13 cellular contexts compared by ENCODE assay signal in genomic region chr22:19824197-19825015, GRCh38. TPM values are rescaled to one million over a fixed set of nuclear protein-coding genes. Genes with fewer than 3 reads are reported as not detected.
DNase-seq lines count a peak whose midpoint lies in the region; ATAC-seq and TF ChIP-seq lines count a peak whose summit lies in the region.
"Had no signal": no experiment of that assay in that cellular context is flagged by ENCODE, and none has a peak within 500 bp of the region (broad histone marks: within the 10 kb centered on the region; RNA-seq: fewer than 3 reads in every experiment).

No MANE protein-coding gene starts in this region.

- no peak overlapping the region for H3K4me2 ChIP-seq in GM23248 (ENCODE audit: unreplicated experiment)

- no peak overlapping the region for H2AFZ ChIP-seq in GM23248

- no peak for TF ChIP-seq CTCF in upper lobe of left lung (IDR thresholded peaks at IDR 0.05)

- H3K4me1 Mint-ChIP-seq in activated CD4-positive, alpha-beta T cell treated with anti-CD3 and anti-CD28 coated beads, Interleukin-2, amount 10 ng/mL, durations not matched to agents 7 days and 5 days = no peaks in the 10 kb centered on the region

- 78 to 82% methylated on average over 8 to 19 of the region's 19 CpGs for WGBS in upper lobe of left lung, 2 donors
- 88 to 91% methylated on average over 18 to 19 of the region's 19 CpGs for WGBS in GM23248 (ENCODE audit: low coverage in 1 of 2, low lambda C conversion rate in 2 of 2, missing lambda C conversion rate in 2 of 2), 2 experiments

- 0 out of 2 replicates have a peak, but pooled peaks cover 1% of the 10 kb centered on the region for H3K36me3 ChIP-seq in SJCRH30
- no peaks in the 10 kb centered on the region for H3K36me3 ChIP-seq in upper lobe of left lung
- no peaks in the 10 kb centered on the region for H3K36me3 ChIP-seq in GM23248 (ENCODE audit: low read depth)

- TF ChIP-seq EP300 in upper lobe of left lung (IDR thresholded peaks at IDR 0.05) = no peak

- H4K20me1 ChIP-seq in GM23248 (ENCODE audit: insufficient read depth) = no peaks in the 10 kb centered on the region

- H3K36me3 Mint-ChIP-seq in activated CD4-positive, alpha-beta T cell treated with anti-CD3 and anti-CD28 coated beads, Interleukin-2, amount 10 ng/mL, durations not matched to agents 7 days and 5 days (ENCODE audit: low read depth) = no peaks in the 10 kb centered on the region
- H3K36me3 Mint-ChIP-seq: natural killer cell treated with Interleukin-12 subunit alpha and Interleukin-12 subunit beta and Interleukin-15 and Interleukin-18, amount 100 ng/mL, for 72 hours had no signal

- peak; percentile 71 for ATAC-seq in left lobe of liver
- no peak for ATAC-seq in upper lobe of left lung (ENCODE audit: low FRiP score in 2 of 2)
- ATAC-seq: Panc1 had no signal

- no peak overlapping the region for H3K27ac Mint-ChIP-seq in activated CD4-positive, alpha-beta T cell treated with anti-CD3 and anti-CD28 coated beads, Interleukin-2, amount 10 ng/mL, durations not matched to agents 7 days and 5 days
- H3K27ac Mint-ChIP-seq: natural killer cell treated with Interleukin-12 subunit alpha and Interleukin-12 subunit beta and Interleukin-15 and Interleukin-18, amount 100 ng/mL, for 72 hours had no signal

- no peak overlapping the region for H3K4me3 ChIP-seq in SJCRH30
- no peak overlapping the region for H3K4me3 ChIP-seq in upper lobe of left lung
- H3K4me3 ChIP-seq in GM23248 = no peak overlapping the region
- H3K4me3 ChIP-seq: tibial artery had no signal

- H3K27me3 ChIP-seq in SJCRH30 (no peaks in the 10 kb centered on the region), upper lobe of left lung (no peaks in the 10 kb centered on the region), GM23248 (replicated peaks; ENCODE audit: insufficient read depth) (no peaks in the 10 kb centered on the region)
- H3K27me3 ChIP-seq: tibial artery had no signal

- H3F3A ChIP-seq in GM23248 (ENCODE audit: insufficient read depth) = no peaks in the 10 kb centered on the region

- no peak overlapping the region for H3K9ac ChIP-seq in GM23248

- in situ Hi-C loops in GM23248 (cut with MboI) = no loop called here

- H3K9me3 Mint-ChIP-seq in activated CD4-positive, alpha-beta T cell treated with anti-CD3 and anti-CD28 coated beads, Interleukin-2, amount 10 ng/mL, durations not matched to agents 7 days and 5 days = no peaks in the 10 kb centered on the region
- H3K9me3 Mint-ChIP-seq: natural killer cell treated with Interleukin-12 subunit alpha and Interleukin-12 subunit beta and Interleukin-15 and Interleukin-18, amount 100 ng/mL, for 72 hours had no signal

- H3K4me1 ChIP-seq in SJCRH30 = peaks cover 36% of the 10 kb centered on the region
- H3K4me1 ChIP-seq in upper lobe of left lung = peaks cover 0 to 16% (median 8%) of the 10 kb centered on the region in 4 donors
- H3K4me1 ChIP-seq in GM23248 (ENCODE audit: insufficient read depth) = no peaks in the 10 kb centered on the region

- H3K9me2 ChIP-seq in GM23248 (ENCODE audit: insufficient read depth) = no peaks in the 10 kb centered on the region

- no peak for TF ChIP-seq POLR2A in upper lobe of left lung (IDR thresholded peaks at IDR 0.05)

- 0 out of 2 replicates have a peak, but pooled peaks cover 4% of the 10 kb centered on the region for H3K79me2 ChIP-seq in GM23248 (ENCODE audit: insufficient read depth)

- no peaks in the 10 kb centered on the region for H3K9me3 ChIP-seq in SJCRH30 (replicated peaks)
- H3K9me3 ChIP-seq in upper lobe of left lung = no peaks in the 10 kb centered on the region
- no peaks in the 10 kb centered on the region for H3K9me3 ChIP-seq in GM23248 (ENCODE audit: low read depth)
- H3K9me3 ChIP-seq: tibial artery had no signal

- no peaks in the 10 kb centered on the region for H3K27me3 Mint-ChIP-seq in activated CD4-positive, alpha-beta T cell treated with anti-CD3 and anti-CD28 coated beads, Interleukin-2, amount 10 ng/mL, durations not matched to agents 7 days and 5 days
- H3K27me3 Mint-ChIP-seq: natural killer cell treated with Interleukin-12 subunit alpha and Interleukin-12 subunit beta and Interleukin-15 and Interleukin-18, amount 100 ng/mL, for 72 hours had no signal

- peak; percentile 4 for DNase-seq in activated CD4-positive, alpha-beta T cell treated with anti-CD3 and anti-CD28 coated beads, Interleukin-2, amount 10 ng/mL, durations not matched to agents 7 days and 5 days
- no peak for DNase-seq in activated CD4-positive, alpha-beta T cell treated with anti-CD3 and anti-CD28 coated beads for 4 hours
- DNase-seq in SJCRH30 (peak; percentile 72 to 80), left lobe of liver (ENCODE audit: low spot score) (peak; percentile 86), upper lobe of left lung (peak; percentile 21 to 86), Ammon's horn (ENCODE audit: low spot score) (no peak), NCI-H748 treated with DMSO at 0.1 percent for 48 hours (lab: John Stamatoyannopoulos, UW) (no peak), GM23248 (no peak)
- DNase-seq: Karpas-422, T1000 had no signal

- POLR2A ChIA-PET in activated CD4-positive, alpha-beta T cell treated with anti-CD3 and anti-CD28 coated beads, Interleukin-2, amount 10 ng/mL, durations not matched to agents 7 days and 5 days (lab: Charles Lee) = no interaction called here

- H3K4me3 Mint-ChIP-seq in activated CD4-positive, alpha-beta T cell treated with anti-CD3 and anti-CD28 coated beads, Interleukin-2, amount 10 ng/mL, durations not matched to agents 7 days and 5 days = no peak overlapping the region
- H3K4me3 Mint-ChIP-seq: natural killer cell treated with Interleukin-12 subunit alpha and Interleukin-12 subunit beta and Interleukin-15 and Interleukin-18, amount 100 ng/mL, for 72 hours had no signal

- H3K27ac ChIP-seq in SJCRH30 = no peak overlapping the region
- H3K27ac ChIP-seq in upper lobe of left lung = no peak overlapping the region
- no peak overlapping the region for H3K27ac ChIP-seq in GM23248
- H3K27ac ChIP-seq: tibial artery had no signal

- CTCF ChIA-PET in activated CD4-positive, alpha-beta T cell treated with anti-CD3 and anti-CD28 coated beads, Interleukin-2, amount 10 ng/mL, durations not matched to agents 7 days and 5 days (lab: Charles Lee) = no interaction called here

RNA-seq across cellular contexts. Expression of gene GNB1L, which starts 30.3 kb away (rescaled TPM):
- total RNA-seq in activated CD4-positive, alpha-beta T cell treated with anti-CD3 and anti-CD28 coated beads, Interleukin-2, amount 10 ng/mL, durations not matched to agents 7 days and 5 days = 1 to 10 TPM; 5.3 to 7.3 TPM
- 12.3 and 12.6 TPM in 2 replicates for total RNA-seq in SJCRH30 (2014; rRNA removed; shearing (Covaris generic))
- total RNA-seq in left lobe of liver (4.3 TPM), upper lobe of left lung (10 to 100 TPM in 1 of 6 donors, 1 to 10 TPM in 4, under 1 TPM in 1; 0.78 to 11.1 (median 6.8) TPM)
- 16.5 and 22.5 TPM in 2 replicates for total RNA-seq in GM23248 (2014; rRNA removed; shearing (Covaris generic))
- polyA plus RNA-seq in GM23248 (2016; fragmentation: Nextera tagmentation; extraction: Ambion mirVana) = 13.6 and 14.3 TPM in 2 replicates

RNA-seq across cellular contexts. Expression of gene RTL10, which starts 30.3 kb away (rescaled TPM):
- total RNA-seq in activated CD4-positive, alpha-beta T cell treated with anti-CD3 and anti-CD28 coated beads, Interleukin-2, amount 10 ng/mL, durations not matched to agents 7 days and 5 days = 10 to 100 TPM; 21.4 to 21.5 TPM
- total RNA-seq in SJCRH30 (2014; rRNA removed; shearing (Covaris generic)) = 16.2 and 19.1 TPM in 2 replicates
- 9.4 TPM for total RNA-seq in left lobe of liver
- 10 to 100 TPM; 16.4 to 27.4 (median 24.1) TPM for total RNA-seq in upper lobe of left lung
- total RNA-seq in GM23248 (2014; rRNA removed; shearing (Covaris generic)) = 11.9 and 14.2 TPM in 2 replicates
- polyA plus RNA-seq in GM23248 (2016; fragmentation: Nextera tagmentation; extraction: Ambion mirVana) = 22.8 and 23.8 TPM in 2 replicates

Comparison
In these comparisons a context has a peak if more than half of its experiments do, and no peak if none do; other contexts are left out.
1. DNase-seq: peak in activated CD4-positive, alpha-beta T cell treated with anti-CD3 and anti-CD28 coated beads, Interleukin-2, amount 10 ng/mL, durations not matched to agents 7 days and 5 days (single experiment), SJCRH30 (2 of 2), left lobe of liver (single experiment) and upper lobe of left lung (2 of 2); none in activated CD4-positive, alpha-beta T cell treated with anti-CD3 and anti-CD28 coated beads for 4 hours (0 of 2), Ammon's horn (single experiment), NCI-H748 treated with DMSO at 0.1 percent for 48 hours (single experiment) and GM23248 (single experiment).